Comparison of ENCODE assay signal across 26 cellular contexts in the genomic region with DNA sequence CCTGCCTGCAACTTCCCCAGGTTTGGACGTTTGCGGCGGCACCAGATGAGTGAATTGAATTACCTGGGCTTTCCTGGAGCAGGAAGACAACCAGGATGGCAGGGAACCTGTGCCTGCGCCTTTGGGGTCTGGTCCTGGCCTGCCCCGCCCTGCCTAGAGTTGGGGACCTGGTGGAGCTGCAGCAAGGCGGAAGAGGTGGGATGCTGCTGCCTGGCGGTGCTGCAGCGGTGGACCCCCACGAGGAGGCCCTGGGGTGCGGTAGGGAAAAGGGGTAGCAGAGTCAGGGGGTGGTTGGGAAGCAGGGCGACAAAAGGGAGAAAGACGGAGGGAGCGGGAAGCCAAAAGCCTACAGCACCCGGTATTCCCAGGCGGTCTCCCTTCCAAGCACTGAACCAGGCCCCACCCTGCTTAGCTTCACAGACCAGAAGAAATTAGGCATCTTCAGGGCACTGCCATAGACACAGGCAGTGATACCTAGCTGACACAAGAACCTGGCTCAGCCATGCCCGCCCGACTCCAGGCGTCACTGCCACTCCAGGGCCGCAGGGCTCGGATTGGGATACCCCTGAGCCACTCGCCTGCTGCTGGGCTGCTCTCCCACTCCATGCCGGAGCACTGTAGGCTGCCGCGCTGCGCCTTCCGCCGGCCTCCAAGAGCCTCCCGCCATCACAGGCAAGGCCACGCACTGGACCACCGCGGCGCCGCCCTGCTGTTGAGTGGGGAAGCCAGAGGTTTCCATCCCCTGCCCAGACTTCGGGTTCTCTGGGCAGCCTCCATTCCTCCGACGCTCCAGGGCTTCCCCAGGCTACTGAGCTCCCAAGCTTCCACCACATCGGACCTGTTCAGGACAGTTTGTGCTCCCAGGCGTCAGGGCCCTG.
"Had no signal": no experiment of that assay in that cellular context is flagged by ENCODE, and none has a peak within 500 bp of the region (broad histone marks: within the 10 kb centered on the region; RNA-seq: fewer than 3 reads in every experiment).

No MANE protein-coding gene starts in this region.

- H3K36me3 ChIP-seq: adrenal gland, ascending aorta, brain microvascular endothelial cell, gastrocnemius medialis, sigmoid colon, WERI-Rb-1 had no signal

- FAIRE-seq: colon, endothelial cell of umbilical vein, TTC549 had no signal

- H3K4me1 ChIP-seq: adrenal gland, ascending aorta, gastrocnemius medialis, sigmoid colon had no signal

- ATAC-seq: activated T-helper 17 cell treated with anti-CD3 and anti-CD28 coated beads, Interleukin-2, amount 50 U/mL, for 72 hours; effector memory CD8-positive, alpha-beta T cell; esophagus mucosa; gastrocnemius medialis; left ventricle myocardium superior had no signal

- H3K27ac ChIP-seq: adrenal gland, ascending aorta, brain microvascular endothelial cell, gastrocnemius medialis, sigmoid colon, WERI-Rb-1 had no signal

- DNase-seq: activated CD4-positive, alpha-beta T cell treated with anti-CD3 and anti-CD28 coated beads, Interleukin-2, amount 50 U/mL, for 1 hour; activated CD4-positive, CD25-positive, alpha-beta regulatory T cell treated with anti-CD3 and anti-CD28 coated beads, Interleukin-2, amount 50 U/mL, for 72 hours; activated naive CD4-positive, alpha-beta T cell; activated T-cell treated with anti-CD3 and anti-CD28 coated beads, Interleukin-2, amount 50 U/mL, for 1 hour; brain microvascular endothelial cell; central memory CD4-positive, alpha-beta T cell; effector memory CD8-positive, alpha-beta T cell; gastrocnemius medialis; hypothalamus; left ventricle myocardium superior; naive B cell; occipital lobe; sigmoid colon; stimulated activated CD4-positive, alpha-beta T cell treated with anti-CD3 and anti-CD28 coated beads, Interleukin-2, amount 100 ng/mL, for 48 hours; stimulated activated CD8-positive, alpha-beta memory T cell treated with anti-CD3 and anti-CD28 coated beads, Interleukin-4, amount 100 ng/mL, for 48 hours; stimulated activated naive CD4-positive, alpha-beta T cell; T-helper 1 cell; WERI-Rb-1 had no signal

- H3K4me3 ChIP-seq: adrenal gland, ascending aorta, gastrocnemius medialis, sigmoid colon, smooth muscle cell had no signal

- H3K9me3 ChIP-seq: adrenal gland, ascending aorta, gastrocnemius medialis, sigmoid colon had no signal

- H3K4me2 ChIP-seq: smooth muscle cell had no signal
